In genomic region chr2:88016948-88017779, GRCh38 we compare ENCODE assay signal across 8 cellular contexts. TPM values are rescaled to one million over a fixed set of nuclear protein-coding genes. Genes with fewer than 3 reads are reported as not detected.
A peak's percentile ranks its signal among the peaks of the same experiment; 100 is the strongest.
DNase-seq lines count a peak whose midpoint lies in the region; ATAC-seq and TF ChIP-seq lines count a peak whose summit lies in the region.

No MANE protein-coding gene starts in this region.

- peak in 15 of 61 donors; percentile 51 to 86 (median 67) for DNase-seq in caudate nucleus (lab: John Stamatoyannopoulos, UW)
- peak; percentile 64 to 89 for DNase-seq in left lung
- peak in 19 of 49 donors; percentile 5 to 77 (median 56) for DNase-seq in substantia nigra (lab: John Stamatoyannopoulos, UW)
- DNase-seq in Ammon's horn (ENCODE audit: low spot score) = no peak

- H3K4me3 ChIP-seq in OCI-LY3 (ENCODE audit: low read length) (peak overlapping the region; percentile 91), left lung (peak overlapping the region; percentile 41 to 60)

- peak overlapping the region; percentile 72 for H3K27ac ChIP-seq in OCI-LY3 (ENCODE audit: low read length)
- H3K27ac ChIP-seq in caudate nucleus (ENCODE audit: low read depth, low read length) = peak overlapping the region; percentile 95
- peak overlapping the region; percentile 69 to 80 for H3K27ac ChIP-seq in left lung
- peak overlapping the region; percentile 84 for H3K27ac ChIP-seq in substantia nigra (ENCODE audit: low read depth, low read length, poor library complexity, severe bottlenecking)

- intact Hi-C loops in left lung (cut with DNase I) = no loop called here

- H3K36me3 ChIP-seq in ES-I3 (ENCODE audit: insufficient read depth, low read length) = no peaks in the 10 kb centered on the region
- no peaks in the 10 kb centered on the region for H3K36me3 ChIP-seq in OCI-LY3 (replicated peaks; ENCODE audit: low read depth, low read length)
- H3K36me3 ChIP-seq in left lung = no peaks in the 10 kb centered on the region

- H3K9ac ChIP-seq in ES-I3 (ENCODE audit: low read depth, low read length) (peak overlapping the region; percentile 87), OCI-LY3 (ENCODE audit: low read length) (peak overlapping the region; percentile 85)

- H3K27me3 ChIP-seq in OCI-LY3 (ENCODE audit: low read depth, low read length) = no peaks in the 10 kb centered on the region
- no peaks in the 10 kb centered on the region for H3K27me3 ChIP-seq in left lung

- peak overlapping the region; percentile 98 for H2AFZ ChIP-seq in OCI-LY3 (ENCODE audit: low read depth, low read length)

- H3K4me1 ChIP-seq in ES-I3 (ENCODE audit: insufficient read depth, low read length) (peaks cover 7% of the 10 kb centered on the region; the same call in 1 of the 2 replicates), OCI-LY3 (ENCODE audit: low read length) (peaks cover 13% of the 10 kb centered on the region), left lung (peaks cover 0 to 9% of the 10 kb centered on the region in 2 donors)

- peak; percentile 74 for ATAC-seq in GM21381 (IDR thresholded peaks at IDR 0.05; ENCODE audit: unreplicated experiment)
- peak; percentile 60 for ATAC-seq in HG03571 (IDR thresholded peaks at IDR 0.05; ENCODE audit: unreplicated experiment)
- ATAC-seq in left lung = peak; percentile 88

- H3K9me3 ChIP-seq in ES-I3 (ENCODE audit: control insufficient read depth, insufficient read depth, low read length) = no peaks in the 10 kb centered on the region; the same call in 1 of the 2 replicates
- no peaks in the 10 kb centered on the region for H3K9me3 ChIP-seq in OCI-LY3 (ENCODE audit: insufficient read depth, low read length)
- H3K9me3 ChIP-seq in left lung = no peaks in the 10 kb centered on the region

- H4K20me1 ChIP-seq in OCI-LY3 (ENCODE audit: insufficient read depth, low read length) = no peaks in the 10 kb centered on the region

- H3K79me2 ChIP-seq in OCI-LY3 (ENCODE audit: low read length) = no peaks in the 10 kb centered on the region

- TF ChIP-seq CTCF in OCI-LY3 (IDR thresholded peaks at IDR 0.05; ENCODE audit: low read depth, low read length) (no peak), left lung (IDR thresholded peaks at IDR 0.05) (no peak)

- H3K4me2 ChIP-seq in OCI-LY3 (ENCODE audit: low read length) = peak overlapping the region; percentile 94

RNA-seq across cellular contexts. Expression of gene RNU2-63P, which starts 0.8 kb away (rescaled TPM):
- not detected for total RNA-seq in left lung

RNA-seq across cellular contexts. Expression of gene KRCC1, which starts 38.4 kb away (rescaled TPM):
- total RNA-seq in left lung = 10 to 100 TPM; 19.7 to 22.1 TPM

RNA-seq across cellular contexts. Expression of gene SMYD1, which starts 50.5 kb away (rescaled TPM):
- total RNA-seq in left lung = under 1 TPM; 0.05 to 0.06 TPM
